9 cellular contexts compared by ENCODE assay signal in genomic region chr16:11799509-11800384, GRCh38. TPM values are rescaled to one million over a fixed set of nuclear protein-coding genes. Genes with fewer than 3 reads are reported as not detected.
DNase-seq lines count a peak whose midpoint lies in the region; ATAC-seq and TF ChIP-seq lines count a peak whose summit lies in the region.
"Had no signal": no experiment of that assay in that cellular context is flagged by ENCODE, and none has a peak within 500 bp of the region (broad histone marks: within the 10 kb centered on the region; RNA-seq: fewer than 3 reads in every experiment).

No MANE protein-coding gene starts in this region.

- TF ChIP-seq CTCF in CD4-positive, alpha-beta T cell (IDR thresholded peaks at IDR 0.05) = no peak

- no peak for ATAC-seq in CD4-positive, alpha-beta T cell (ENCODE audit: poor library complexity)
- ATAC-seq in HG03354 (IDR thresholded peaks at IDR 0.05; ENCODE audit: poor library complexity, severe bottlenecking, unreplicated experiment) (no peak), HG03439 (IDR thresholded peaks at IDR 0.05; ENCODE audit: unreplicated experiment) (no peak)
- ATAC-seq: PC-3 had no signal

- no peaks in the 10 kb centered on the region for H3K9me3 Mint-ChIP-seq in CD4-positive, alpha-beta T cell
- no peaks in the 10 kb centered on the region for H3K9me3 Mint-ChIP-seq in IgD-negative memory B cell
- H3K9me3 Mint-ChIP-seq in activated T-helper 2 cell treated with anti-CD3 and anti-CD28 coated beads, Interferon-gamma antibody, Interleukin-2, Interleukin-4, amounts not matched to agents 10 μg/mL and 5 μg/mL and 100 μg/mL, durations not matched to agents 14 hours and 24 hours and 36 hours = no peaks in the 10 kb centered on the region

- POLR2A ChIA-PET in CD4-positive, alpha-beta T cell (lab: Charles Lee) = interaction anchor here (0.6 to 6.2 kb wide), 2 partner anchors 58 to 422 kb away, joined by 3 to 168 read pairs; partner anchors contain the start of gene TXNDC11

- no peaks in the 10 kb centered on the region for H3K27me3 ChIP-seq in CD4-positive, alpha-beta T cell (ENCODE audit: control insufficient read depth, insufficient read depth, low read length)
- no peaks in the 10 kb centered on the region for H3K27me3 ChIP-seq in mononuclear cell (ENCODE audit: insufficient read depth, low read length)

- CTCF ChIA-PET in CD4-positive, alpha-beta T cell (lab: Charles Lee) = interaction anchor here (0.8 kb wide), 1 partner anchor 16 kb away, joined by 3 read pairs; no protein-coding TSS in a partner anchor

- intact Hi-C loops in CD4-positive, alpha-beta T cell (cut with DNase I, micrococcal nuclease) = loop anchor here (1.0 to 5.0 kb wide), 4 partner anchors 32 to 857 kb away; partner anchors contain the start of genes CLEC16A (in 1 of the 2), DEXI (in 1 of the 2), GSPT1 (in 1 of the 2) and SNN (in 1 of the 2)
- intact Hi-C loops in activated T-helper 2 cell treated with anti-CD3 and anti-CD28 coated beads, Interferon-gamma antibody, Interleukin-2, Interleukin-4, amounts not matched to agents 10 μg/mL and 5 μg/mL and 100 μg/mL, durations not matched to agents 14 hours and 24 hours and 36 hours (cut with micrococcal nuclease) = loop anchor here (5.0 to 10.0 kb wide), 4 partner anchors 113 to 857 kb away; partner anchors contain the start of genes CLEC16A, DEXI and SOCS1

- H3K4me3 Mint-ChIP-seq in CD4-positive, alpha-beta T cell = peak overlapping the region; percentile 97
- H3K4me3 Mint-ChIP-seq in IgD-negative memory B cell = peak overlapping the region; percentile 60 to 99 (median 92)
- peak overlapping the region; percentile 93 for H3K4me3 Mint-ChIP-seq in activated T-helper 2 cell treated with anti-CD3 and anti-CD28 coated beads, Interferon-gamma antibody, Interleukin-2, Interleukin-4, amounts not matched to agents 10 μg/mL and 5 μg/mL and 100 μg/mL, durations not matched to agents 14 hours and 24 hours and 36 hours (ENCODE audit: low read depth)

- H3K27me3 Mint-ChIP-seq in CD4-positive, alpha-beta T cell = no peaks in the 10 kb centered on the region
- H3K27me3 Mint-ChIP-seq in IgD-negative memory B cell = no peaks in the 10 kb centered on the region
- H3K27me3 Mint-ChIP-seq in activated T-helper 2 cell treated with anti-CD3 and anti-CD28 coated beads, Interferon-gamma antibody, Interleukin-2, Interleukin-4, amounts not matched to agents 10 μg/mL and 5 μg/mL and 100 μg/mL, durations not matched to agents 14 hours and 24 hours and 36 hours (ENCODE audit: low read depth) = no peaks in the 10 kb centered on the region

- H3K4me3 ChIP-seq in mononuclear cell (ENCODE audit: low read length) = peak overlapping the region; percentile 14

- peaks cover 57% of the 10 kb centered on the region for H3K4me1 Mint-ChIP-seq in CD4-positive, alpha-beta T cell (ENCODE audit: low read depth)
- peaks cover 40 to 42% (median 40%) of the 10 kb centered on the region in 3 donors for H3K4me1 Mint-ChIP-seq in IgD-negative memory B cell
- H3K4me1 Mint-ChIP-seq in activated T-helper 2 cell treated with anti-CD3 and anti-CD28 coated beads, Interferon-gamma antibody, Interleukin-2, Interleukin-4, amounts not matched to agents 10 μg/mL and 5 μg/mL and 100 μg/mL, durations not matched to agents 14 hours and 24 hours and 36 hours (ENCODE audit: low read depth) = peaks cover 45% of the 10 kb centered on the region

- H3K27ac Mint-ChIP-seq in CD4-positive, alpha-beta T cell = peak overlapping the region; percentile 100
- peak overlapping the region; percentile 75 to 98 (median 95) for H3K27ac Mint-ChIP-seq in IgD-negative memory B cell
- H3K27ac Mint-ChIP-seq in activated T-helper 2 cell treated with anti-CD3 and anti-CD28 coated beads, Interferon-gamma antibody, Interleukin-2, Interleukin-4, amounts not matched to agents 10 μg/mL and 5 μg/mL and 100 μg/mL, durations not matched to agents 14 hours and 24 hours and 36 hours = peak overlapping the region; percentile 91

- peak overlapping the region; percentile 21 for H3K27ac ChIP-seq in CD4-positive, alpha-beta T cell (ENCODE audit: low read depth, low read length)

- H3K9me3 ChIP-seq in CD4-positive, alpha-beta T cell (ENCODE audit: control insufficient read depth, low read length) = no peaks in the 10 kb centered on the region
- H3K9me3 ChIP-seq in mononuclear cell (ENCODE audit: low read depth, low read length) = no peaks in the 10 kb centered on the region

- H3K36me3 Mint-ChIP-seq in CD4-positive, alpha-beta T cell (ENCODE audit: low read depth) = peaks cover 30% of the 10 kb centered on the region
- no peaks in the 10 kb centered on the region for H3K36me3 Mint-ChIP-seq in IgD-negative memory B cell
- H3K36me3 Mint-ChIP-seq in activated T-helper 2 cell treated with anti-CD3 and anti-CD28 coated beads, Interferon-gamma antibody, Interleukin-2, Interleukin-4, amounts not matched to agents 10 μg/mL and 5 μg/mL and 100 μg/mL, durations not matched to agents 14 hours and 24 hours and 36 hours (ENCODE audit: low read depth) = peaks cover 42% of the 10 kb centered on the region

- peaks cover 58% of the 10 kb centered on the region for H3K4me1 ChIP-seq in mononuclear cell (ENCODE audit: insufficient read depth, low read length)

- peak in 3 of 10 experiments; percentile 12 to 36 (median 33) for DNase-seq in CD4-positive, alpha-beta T cell
- DNase-seq in activated T-helper 2 cell treated with anti-CD3 and anti-CD28 coated beads, Interferon-gamma antibody, Interleukin-2, Interleukin-4, amounts not matched to agents 10 μg/mL and 5 μg/mL and 100 μg/mL, durations not matched to agents 14 hours and 24 hours and 36 hours (ENCODE audit: low spot score) = no peak
- no peak for DNase-seq in NCI-H748 treated with DMSO at 0.1 percent for 48 hours (lab: John Stamatoyannopoulos, UW)
- no peak for DNase-seq in stimulated activated CD8-positive, alpha-beta memory T cell treated with anti-CD3 and anti-CD28 coated beads, Interleukin-4, amount 100 ng/mL, for 48 hours
- DNase-seq: PC-3 had no signal

RNA-seq across cellular contexts. Expression of gene ZC3H7A, which starts 2.7 kb away (rescaled TPM):
- 100 to 1,000 TPM; 131 to 143 TPM for total RNA-seq in CD4-positive, alpha-beta T cell
- polyA plus RNA-seq in IgD-negative memory B cell = 37.5 TPM
- total RNA-seq in activated T-helper 2 cell treated with anti-CD3 and anti-CD28 coated beads, Interferon-gamma antibody, Interleukin-2, Interleukin-4, amounts not matched to agents 10 μg/mL and 5 μg/mL and 100 μg/mL, durations not matched to agents 14 hours and 24 hours and 36 hours = 63.4 and 71.1 TPM in 2 replicates
- total RNA-seq in mononuclear cell = 107 TPM

RNA-seq across cellular contexts. Expression of gene RSL1D1, which starts 51.6 kb away (rescaled TPM):
- total RNA-seq in CD4-positive, alpha-beta T cell = 100 to 1,000 TPM; 224 to 237 TPM
- 307 TPM for polyA plus RNA-seq in IgD-negative memory B cell
- total RNA-seq in activated T-helper 2 cell treated with anti-CD3 and anti-CD28 coated beads, Interferon-gamma antibody, Interleukin-2, Interleukin-4, amounts not matched to agents 10 μg/mL and 5 μg/mL and 100 μg/mL, durations not matched to agents 14 hours and 24 hours and 36 hours = 326 and 348 TPM in 2 replicates
- 239 TPM for total RNA-seq in mononuclear cell

RNA-seq across cellular contexts. Expression of gene TXNDC11, which starts 57.1 kb away (rescaled TPM):
- total RNA-seq in CD4-positive, alpha-beta T cell = 100 to 1,000 TPM; 111 to 112 TPM
- polyA plus RNA-seq in IgD-negative memory B cell = 78.0 TPM
- total RNA-seq in activated T-helper 2 cell treated with anti-CD3 and anti-CD28 coated beads, Interferon-gamma antibody, Interleukin-2, Interleukin-4, amounts not matched to agents 10 μg/mL and 5 μg/mL and 100 μg/mL, durations not matched to agents 14 hours and 24 hours and 36 hours = 48.0 and 53.0 TPM in 2 replicates
- 75.8 TPM for total RNA-seq in mononuclear cell
